15 cellular contexts compared by ENCODE assay signal in genomic region chr5:157576678-157577077, GRCh38. TPM values are rescaled to one million over a fixed set of nuclear protein-coding genes. Genes with fewer than 3 reads are reported as not detected.
DNase-seq lines count a peak whose midpoint lies in the region; ATAC-seq, FAIRE-seq and TF ChIP-seq lines count a peak whose summit lies in the region.
"Had no signal": no experiment of that assay in that cellular context is flagged by ENCODE, and none has a peak within 500 bp of the region (broad histone marks: within the 10 kb centered on the region; RNA-seq: fewer than 3 reads in every experiment).

No MANE protein-coding gene starts in this region.

- TF ChIP-seq POLR2A in HCT116 (IDR thresholded peaks at IDR 0.05; ENCODE audit: borderline replicate concordance, extremely low read depth, insufficient read depth, insufficient read length) = no peak
- TF ChIP-seq POLR2A in H1 (IDR thresholded peaks at IDR 0.05; ENCODE audit: control extremely low read depth in 1 of 2, low read depth in 2 of 2, low read length in 2 of 2) = no peak
- TF ChIP-seq POLR2A in testis (IDR thresholded peaks at IDR 0.05) = no peak

- H3K27ac ChIP-seq in CD4-positive, alpha-beta T cell (ENCODE audit: low read depth, low read length) = no peak overlapping the region
- H3K27ac ChIP-seq in HCT116 (ENCODE audit: low read depth, low read length) (no peak overlapping the region), H1 (ENCODE audit: low read depth, low read length) (no peak overlapping the region), testis (no peak overlapping the region), substantia nigra (ENCODE audit: low read depth, low read length, poor library complexity, severe bottlenecking) (no peak overlapping the region)
- H3K27ac ChIP-seq: cardiac muscle cell had no signal

- peak overlapping the region; percentile 74 for H3K9ac ChIP-seq in HCT116 (ENCODE audit: low read length)
- H3K9ac ChIP-seq in H1 (replicated peaks in 1 of 4; ENCODE audit: extremely low read depth in 1 of 4, low read depth in 3 of 4, low read length in 3 of 4) = no peak overlapping the region

- no peak for TF ChIP-seq EP300 in H1 (IDR thresholded peaks at IDR 0.05; ENCODE audit: borderline replicate concordance in 1 of 2, low read depth in 2 of 2, low read length in 2 of 2)

- H3K23me2 ChIP-seq in H1 (ENCODE audit: low read depth, low read length) = peaks cover 6% of the 10 kb centered on the region; the same call in 1 of the 2 replicates

- H3K36me3 ChIP-seq in HCT116 (ENCODE audit: control insufficient read depth in 1 of 2, insufficient read depth in 2 of 2, low read length in 2 of 2) (no peaks in the 10 kb centered on the region), H1 (ENCODE audit: control insufficient read depth in 2 of 4, insufficient read depth in 4 of 4, low read length in 3 of 4) (no peaks in the 10 kb centered on the region), testis (ENCODE audit: low read depth, missing control alignments) (no peaks in the 10 kb centered on the region)
- H3K36me3 ChIP-seq: cardiac muscle cell, lower lobe of right lung, vagina had no signal

- H3K27ac Mint-ChIP-seq in CD4-positive, alpha-beta T cell = peak overlapping the region; percentile 37
- H3K27ac Mint-ChIP-seq in neural crest cell (ENCODE audit: unreplicated experiment) = no peak overlapping the region
- H3K27ac Mint-ChIP-seq: activated naive CD8-positive, alpha-beta T cell had no signal

- no peak overlapping the region for H2BK12ac ChIP-seq in H1 (ENCODE audit: low read depth, low read length)

- H3K79me1 ChIP-seq in H1 (ENCODE audit: low read depth, low read length) = no peaks in the 10 kb centered on the region

- H3K56ac ChIP-seq in H1 (replicated peaks; ENCODE audit: insufficient read length, low read depth, low read length) = no peak overlapping the region

- FAIRE-seq in H1 (lab: Jason Lieb, UNC) = no peak
- FAIRE-seq: H54, small intestine had no signal

- no peak for DNase-seq in CD4-positive, alpha-beta T cell
- DNase-seq in HCT116 (ENCODE audit: low read depth, low spot score) (no peak), H1 (ENCODE audit: low read depth in 1 of 2, low spot score in 2 of 2) (no peak), neural crest cell (ENCODE audit: low read depth, low spot score) (no peak), testis (no peak), substantia nigra (lab: John Stamatoyannopoulos, UW) (no peak), kidney glomerular epithelial cell (lab: John Stamatoyannopoulos, UW) (no peak)
- DNase-seq: KBM-7, lower lobe of right lung, NCI-H1436, small intestine had no signal

- WGBS in H1 (ENCODE audit: extremely low coverage in 1 of 2, insufficient coverage in 1 of 2, insufficient read length in 1 of 2, insufficient replicate concordance in 2 of 2, low coverage in 1 of 2, low lambda C conversion rate in 2 of 2, missing lambda C conversion rate in 1 of 2), 2 experiments = 89% methylated on average over 4 of the region's 4 CpGs; no CpG with 5 or more reads in 1 of the 2 experiments
- 68 to 79% methylated on average over 4 of the region's 4 CpGs for WGBS in testis, 2 donors

- intact Hi-C loops in CD4-positive, alpha-beta T cell (cut with DNase I, micrococcal nuclease) = loop anchor here in 1 of 2 experiments (5.0 kb wide), 1 partner anchor 34 kb away; no protein-coding TSS in a partner anchor
- intact Hi-C loops in HCT116 (cut with micrococcal nuclease) (loop anchor here (2.0 to 5.0 kb wide), 2 partner anchors 92 to 166 kb away; partner anchors contain the start of gene LSM11), testis (cut with DNase I; ENCODE audit: low total_unique reads) (no loop called here)

- no peaks in the 10 kb centered on the region for H3K9me3 ChIP-seq in CD4-positive, alpha-beta T cell (ENCODE audit: control insufficient read depth, low read length)
- H3K9me3 ChIP-seq in HCT116 (ENCODE audit: control insufficient read depth in 1 of 2, insufficient read depth in 1 of 2, low read depth in 1 of 2, low read length in 2 of 2) (no peaks in the 10 kb centered on the region), H1 (ENCODE audit: insufficient read depth in 2 of 2, low read depth in 1 of 2, low read length in 1 of 2) (no peaks in the 10 kb centered on the region), testis (no peaks in the 10 kb centered on the region)
- H3K9me3 ChIP-seq: lower lobe of right lung, vagina had no signal

- no peak for ATAC-seq in CD4-positive, alpha-beta T cell (ENCODE audit: poor library complexity)
- no peak for ATAC-seq in HCT116

- H3K23ac ChIP-seq in H1 (ENCODE audit: insufficient read length) = no peak overlapping the region

- no peaks in the 10 kb centered on the region for H3K36me3 Mint-ChIP-seq in CD4-positive, alpha-beta T cell (ENCODE audit: low read depth)
- no peaks in the 10 kb centered on the region for H3K36me3 Mint-ChIP-seq in neural crest cell (ENCODE audit: low read depth)
- H3K36me3 Mint-ChIP-seq: activated naive CD8-positive, alpha-beta T cell had no signal

- peak overlapping the region; percentile 46 for H2AFZ ChIP-seq in HCT116 (ENCODE audit: low read depth, low read length, poor library complexity, severe bottlenecking)
- H2AFZ ChIP-seq in H1 (ENCODE audit: low read length) = no peak overlapping the region

- H3K4me3 ChIP-seq in HCT116 (replicated peaks in 1 of 2; ENCODE audit: low read depth in 1 of 2, low read length in 2 of 2) (peak overlapping the region in 1 of 2 experiments; percentile 96; a peak in 1 of 4 replicates), H1 (ENCODE audit: extremely low read depth in 1 of 4, insufficient read depth in 2 of 4, low read depth in 3 of 4, low read length in 4 of 4) (peak overlapping the region in 1 of 4 experiments; percentile 76; a peak in 1 of 8 replicates), testis (no peak overlapping the region)

- peak overlapping the region; percentile 96 for H3K4me2 ChIP-seq in HCT116 (ENCODE audit: low read length)
- H3K4me2 ChIP-seq in H1 (ENCODE audit: insufficient read depth in 1 of 2, low read depth in 2 of 2, low read length in 2 of 2) = peak overlapping the region; percentile 70 to 72; a peak in 1 of 4 replicates

- H2BK5ac ChIP-seq in H1 (ENCODE audit: low read depth, low read length) = no peak overlapping the region

- no peaks in the 10 kb centered on the region for H3K27me3 Mint-ChIP-seq in CD4-positive, alpha-beta T cell
- peaks cover 32% of the 10 kb centered on the region for H3K27me3 Mint-ChIP-seq in neural crest cell (ENCODE audit: low read depth)

- no TSS peak for BruUV-seq in HCT116 (replicated peaks; lab: Mats Ljungman, UMichigan)

- POLR2A ChIA-PET in CD4-positive, alpha-beta T cell (lab: Charles Lee) = interaction anchor here (1.4 kb wide), 1 partner anchor 20 kb away, joined by 3 read pairs; no protein-coding TSS in a partner anchor
- POLR2A ChIA-PET in HCT116 (lab: Charles Lee) (no interaction called here), H1 (lab: Charles Lee; ENCODE audit: partially characterized antibody) (no interaction called here)

- peaks cover 38% of the 10 kb centered on the region for H3K4me1 Mint-ChIP-seq in CD4-positive, alpha-beta T cell (ENCODE audit: low read depth)
- peaks cover 19% of the 10 kb centered on the region for H3K4me1 Mint-ChIP-seq in neural crest cell

- no peak overlapping the region for H2BK120ac ChIP-seq in H1 (replicated peaks; ENCODE audit: low read depth, low read length)

- no peaks in the 10 kb centered on the region for H3K27me3 ChIP-seq in CD4-positive, alpha-beta T cell (ENCODE audit: control insufficient read depth, insufficient read depth, low read length)
- no peaks in the 10 kb centered on the region for H3K27me3 ChIP-seq in HCT116 (ENCODE audit: insufficient read depth, low read length)
- H3K27me3 ChIP-seq in H1 (replicated peaks in 1 of 4; ENCODE audit: control insufficient read depth in 3 of 4, extremely low read depth in 1 of 4, insufficient read depth in 3 of 4, low read length in 3 of 4) = peaks cover 0 to 12% (median 7%) of the 10 kb centered on the region in 4 experiments; a peak in 5 of 7 replicates
- no peaks in the 10 kb centered on the region for H3K27me3 ChIP-seq in testis
- H3K27me3 ChIP-seq: cardiac muscle cell, vagina had no signal

- no peaks in the 10 kb centered on the region for H3K9me3 Mint-ChIP-seq in CD4-positive, alpha-beta T cell
- H3K9me3 Mint-ChIP-seq in neural crest cell = no peaks in the 10 kb centered on the region

- no peak overlapping the region for H4K5ac ChIP-seq in H1 (ENCODE audit: insufficient read length, low read depth, low read length)

- H3K79me2 ChIP-seq in HCT116 (ENCODE audit: insufficient read depth, low read length) (peaks cover 35% of the 10 kb centered on the region), H1 (ENCODE audit: control insufficient read depth in 1 of 2, insufficient read depth in 2 of 2, low read length in 2 of 2) (no peaks in the 10 kb centered on the region; a peak in 1 of 4 replicates)

- H2AK5ac ChIP-seq in H1 (ENCODE audit: low read depth, low read length) = no peak overlapping the region

- no peak overlapping the region for H3K4ac ChIP-seq in H1 (replicated peaks; ENCODE audit: insufficient read length, low read depth, low read length)

- H3K4me1 ChIP-seq in HCT116 (ENCODE audit: control insufficient read depth in 1 of 2, insufficient read depth in 2 of 2, low read length in 2 of 2) = peaks cover 17 to 64% of the 10 kb centered on the region in 2 experiments
- peaks cover 2 to 4% (median 3%) of the 10 kb centered on the region in 4 experiments; a peak in 4 of 7 replicates for H3K4me1 ChIP-seq in H1 (replicated peaks in 1 of 4; ENCODE audit: control insufficient read depth in 3 of 4, insufficient read depth in 4 of 4, low read length in 3 of 4)
- H3K4me1 ChIP-seq in testis = no peaks in the 10 kb centered on the region

- CTCF ChIA-PET in CD4-positive, alpha-beta T cell (lab: Charles Lee) = interaction anchor here (1.4 to 1.7 kb wide), 2 partner anchors 75 to 167 kb away, joined by 3 to 4 read pairs; partner anchors contain the start of genes LSM11 and SOX30
- CTCF ChIA-PET in HCT116 (lab: Charles Lee) = no interaction called here
- CTCF ChIA-PET in H1 (lab: Charles Lee; ENCODE audit: partially characterized antibody) = interaction anchor here (0.6 kb wide), 1 partner anchor 185 kb away, joined by 3 read pairs; no protein-coding TSS in a partner anchor

- H3K9me2 ChIP-seq in HCT116 (ENCODE audit: insufficient read depth) = no peaks in the 10 kb centered on the region

- TF ChIP-seq RAD21 in HCT116 (IDR thresholded peaks at IDR 0.05; ENCODE audit: low read depth) = no peak
- no peak for TF ChIP-seq RAD21 in H1 (IDR thresholded peaks at IDR 0.05 in 1 of 2, conservative IDR thresholded peaks at IDR 0.05 in 1 of 2; ENCODE audit: low read depth in 2 of 2, low read length in 2 of 2)

- no peak overlapping the region for H3K18ac ChIP-seq in H1 (ENCODE audit: extremely low read depth, low read length)

- H4K20me1 ChIP-seq in HCT116 (ENCODE audit: insufficient read depth) (no peaks in the 10 kb centered on the region), H1 (replicated peaks in 1 of 2; ENCODE audit: control insufficient read depth in 1 of 2, insufficient read depth in 2 of 2, low read length in 2 of 2) (no peaks in the 10 kb centered on the region)

- no peak overlapping the region for H2BK15ac ChIP-seq in H1 (ENCODE audit: low read length)

- peak overlapping the region; percentile 81 for H3K4me3 Mint-ChIP-seq in CD4-positive, alpha-beta T cell
- peak overlapping the region; percentile 85 for H3K4me3 Mint-ChIP-seq in neural crest cell

- H2BK20ac ChIP-seq in H1 (ENCODE audit: low read length) = peak overlapping the region; percentile 36; the same call in 1 of the 2 replicates

- no peak for TF ChIP-seq CTCF in CD4-positive, alpha-beta T cell (IDR thresholded peaks at IDR 0.05)
- no peak for TF ChIP-seq CTCF in HCT116 (IDR thresholded peaks at IDR 0.05 in 2 of 3, conservative IDR thresholded peaks at IDR 0.05 in 1 of 3; ENCODE audit: borderline replicate concordance in 1 of 3, insufficient read depth in 1 of 3, low read depth in 2 of 3, low read length in 2 of 3)
- no peak for TF ChIP-seq CTCF in H1 (IDR thresholded peaks at IDR 0.05; ENCODE audit: control extremely low read depth in 1 of 3, insufficient read depth in 1 of 3, low read depth in 1 of 3, low read length in 3 of 3)
- no peak for TF ChIP-seq CTCF in neural crest cell (conservative IDR thresholded peaks at IDR 0.05)
- TF ChIP-seq CTCF in testis (IDR thresholded peaks at IDR 0.05) = no peak

- H3K14ac ChIP-seq in H1 (ENCODE audit: insufficient read length) = no peak overlapping the region

- H4K91ac ChIP-seq in H1 (replicated peaks; ENCODE audit: insufficient read length, low read length) = no peak overlapping the region

- H4K8ac ChIP-seq in H1 (ENCODE audit: extremely low read depth, insufficient read depth, low read length) = no peak overlapping the region

- RAD21 ChIA-PET in HCT116 (lab: Charles Lee; ENCODE audit: low non-redundant PET in 1 of 2, low total read pairs in 2 of 2, uncharacterized antibody in 2 of 2, unreplicated experiment in 2 of 2) = no interaction called here

RNA-seq across cellular contexts. Expression of gene ADAM19, which starts 1.1 kb away (rescaled TPM):
- total RNA-seq in CD4-positive, alpha-beta T cell = 10 to 100 TPM; 26.7 to 29.1 TPM
- 77.3 TPM for total RNA-seq in HCT116 (2021; ENCODE audit: unreplicated experiment)
- 56.0 and 74.0 TPM in 2 replicates for polyA plus RNA-seq in HCT116 (2012)
- total RNA-seq in H1 (2021; fragmentation: NEBNext Ultra II Directional; extraction: Animal tissue kit (Norgen Biotek cat#: 25700)) = 21.4 and 22.7 TPM in 2 replicates
- polyA plus RNA-seq in H1 (2011; rRNA removed) = 6.5 and 7.3 TPM in 2 replicates
- polyA plus RNA-seq in H1 (2011; cell fraction: cytosol; rRNA removed) = 6.6 TPM
- polyA plus RNA-seq in H1 (2011; cell fraction: nucleus; rRNA removed) = 10.7 TPM
- polyA plus RNA-seq in H1 (2012, experiment 1 of 2) = 9.5 to 11.2 TPM (median 10.2 TPM) in 4 replicates
- 8.5 TPM for polyA plus RNA-seq in H1 (2012, experiment 2 of 2)
- polyA plus RNA-seq in H1 (2013, experiment 1 of 2) = 21.0 TPM
- polyA plus RNA-seq in H1 (2013, experiment 2 of 2) = 27.5 TPM
- polyA minus RNA-seq in H1 (2011; rRNA and poly(A)+ RNA removed) = 16.3 and 19.4 TPM in 2 replicates
- polyA minus RNA-seq in H1 (2011; cell fraction: cytosol; rRNA and poly(A)+ RNA removed) = 12.1 TPM
- polyA minus RNA-seq in H1 (2011; cell fraction: nucleus; rRNA and poly(A)+ RNA removed) = 9.7 TPM
- 9.1 and 11.3 TPM in 2 replicates for total RNA-seq in neural crest cell
- total RNA-seq in testis = 1 to 10 TPM; 4.5 to 4.9 TPM
- polyA plus RNA-seq in testis (ENCODE audit: insufficient read depth, low read depth, low replicate concordance) = 3.1 TPM
